In genomic region chrX:26848511-26848910, GRCh38 we compare ENCODE assay signal across 29 cellular contexts.
"Had no signal": no experiment of that assay in that cellular context is flagged by ENCODE, and none has a peak within 500 bp of the region (broad histone marks: within the 10 kb centered on the region; RNA-seq: fewer than 3 reads in every experiment).

No MANE protein-coding gene starts in this region.

- H3K27ac ChIP-seq: ascending aorta, cardiac muscle cell, gastroesophageal sphincter, heart left ventricle, right lobe of liver, skin epidermis, suprapubic skin, transverse colon, WERI-Rb-1 had no signal

- H3K36me3 ChIP-seq: ascending aorta, cardiac muscle cell, gastroesophageal sphincter, heart left ventricle, right lobe of liver, suprapubic skin, transverse colon, WERI-Rb-1 had no signal

- DNase-seq: activated CD4-positive, alpha-beta T cell treated with anti-CD3 and anti-CD28 coated beads, Interleukin-2, amount 10 ng/mL, durations not matched to agents 7 days and 5 days; activated CD4-positive, CD25-positive, alpha-beta regulatory T cell treated with anti-CD3 and anti-CD28 coated beads, Interleukin-2, amount 50 U/mL, for 72 hours; activated CD8-positive, alpha-beta memory T cell treated with anti-CD3 and anti-CD28 coated beads, Interleukin-2, amount 10 ng/mL, durations not matched to agents 7 days and 5 days; activated CD8-positive, alpha-beta T cell treated with anti-CD3 and anti-CD28 coated beads for 36 hours; activated effector memory CD4-positive, alpha-beta T cell treated with anti-CD3 and anti-CD28 coated beads, Interleukin-2, amount 50 U/mL, for 16 hours; activated naive CD4-positive, alpha-beta T cell treated with anti-CD3 and anti-CD28 coated beads, Interleukin-2, amount 10 ng/mL, durations not matched to agents 7 days and 5 days; activated naive CD8-positive, alpha-beta T cell treated with anti-CD3 and anti-CD28 coated beads, Interleukin-2, amount 50 U/mL, for 24 hours; activated T-cell treated with anti-CD3 and anti-CD28 coated beads for 4 hours; endodermal cell; heart left ventricle; islet precursor cell; left colon; mesendoderm; mucosa of descending colon; nephron progenitor cell; nucleus accumbens; right lobe of liver; stimulated activated CD4-positive, alpha-beta T cell treated with anti-CD3 and anti-CD28 coated beads, Interleukin-1b, Interleukin-23, amount 100 ng/mL, for 48 hours; stimulated activated naive CD8-positive, alpha-beta T cell treated with anti-CD3 and anti-CD28 coated beads, Interleukin-15, amount 100 ng/mL, for 72 hours; T-helper 1 cell; transverse colon; WERI-Rb-1 had no signal

- H3K9me3 ChIP-seq: ascending aorta, gastroesophageal sphincter, mucosa of descending colon, right lobe of liver, suprapubic skin, transverse colon had no signal

- H3K4me3 ChIP-seq: ascending aorta, cardiac muscle cell, gastroesophageal sphincter, heart left ventricle, mucosa of descending colon, right lobe of liver, skin epidermis, suprapubic skin, transverse colon had no signal

- H3K27me3 ChIP-seq: ascending aorta, cardiac muscle cell, gastroesophageal sphincter, heart left ventricle, right lobe of liver, suprapubic skin, transverse colon had no signal

- ATAC-seq: activated CD8-positive, alpha-beta memory T cell treated with anti-CD3 and anti-CD28 coated beads, Interleukin-2, amount 10 ng/mL, durations not matched to agents 7 days and 5 days; activated CD8-positive, alpha-beta T cell treated with anti-CD3 and anti-CD28 coated beads for 36 hours; activated naive CD8-positive, alpha-beta T cell treated with anti-CD3 and anti-CD28 coated beads, Interleukin-2, amount 50 U/mL, for 24 hours; gastroesophageal sphincter; heart left ventricle; left colon; mucosa of descending colon; right lobe of liver; stimulated activated naive CD8-positive, alpha-beta T cell treated with anti-CD3 and anti-CD28 coated beads, Interleukin-15, amount 100 ng/mL, for 72 hours had no signal

- H3K4me1 ChIP-seq: ascending aorta, gastroesophageal sphincter, heart left ventricle, right lobe of liver, suprapubic skin, transverse colon had no signal

- FAIRE-seq: TTC549, urothelium cell line had no signal
